1 cellular context compared by ENCODE assay signal in genomic region chr16:10968509-10968908, GRCh38.
TF ChIP-seq lines count a peak whose summit lies in the region.

No MANE protein-coding gene starts in this region.

TF ChIP-seq in GM23338, 12 proteins besides CTCF, POLR2A, EP300 and RAD21 (continued from another document):
- no peak for TF ChIP-seq ZNF462 (CRISPR knock-in tag; IDR thresholded peaks at IDR 0.05)
- TF ChIP-seq REST (IDR thresholded peaks at IDR 0.05; ENCODE audit: unreplicated experiment), result no peak
- no peak for TF ChIP-seq NANOG (IDR thresholded peaks at IDR 0.05; ENCODE audit: borderline replicate concordance)
- TF ChIP-seq ETS1 (IDR thresholded peaks at IDR 0.05), result no peak
- no peak for TF ChIP-seq ZNF331 (CRISPR knock-in tag; IDR thresholded peaks at IDR 0.05; ENCODE audit: low read depth)
- TF ChIP-seq POLR2AphosphoS5 (IDR thresholded peaks at IDR 0.05; ENCODE audit: low read depth), result no peak
- TF ChIP-seq ZNF114 (CRISPR knock-in tag; IDR thresholded peaks at IDR 0.05), result no peak
- no peak for TF ChIP-seq CREB1 (CRISPR knock-in tag; IDR thresholded peaks at IDR 0.05; ENCODE audit: low read depth)
